In the genomic region with DNA sequence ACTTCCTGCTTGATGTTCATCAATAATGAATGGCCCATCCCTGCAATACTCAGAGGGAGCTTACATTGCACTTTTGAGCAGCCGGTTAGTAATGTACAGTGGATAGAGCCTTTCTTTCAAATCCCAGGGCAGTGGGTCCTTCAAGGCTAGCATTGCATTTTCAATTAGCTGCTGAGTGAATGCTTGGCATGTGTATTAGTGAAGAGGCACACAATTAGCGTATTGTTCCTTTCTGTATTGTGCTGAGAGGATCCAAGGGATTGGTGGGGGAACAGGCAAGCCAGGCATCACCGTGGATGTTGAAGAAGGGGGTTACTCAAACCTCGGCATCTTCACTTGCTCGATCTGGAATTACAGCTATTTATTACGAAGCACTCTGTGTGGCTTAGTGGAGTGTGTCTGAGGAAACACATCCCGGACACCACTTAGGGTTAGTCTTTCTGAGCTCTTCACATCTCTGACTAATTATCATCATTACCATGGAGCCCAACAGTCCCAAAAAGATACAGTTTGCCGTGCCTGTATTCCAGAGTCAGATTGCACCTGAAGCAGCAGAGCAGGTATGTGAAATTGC, we compare ENCODE assay signal across 2 cellular contexts.
TF ChIP-seq lines count a peak whose summit lies in the region.

Gene PPP1R1C, plus strand, starts transcription at position 222 of the 574 bp plus-strand sequence. Its CDS starts 258 bp downstream, at position 480.

TF ChIP-seq in HCT116, 20 proteins besides CTCF, POLR2A, EP300 and RAD21 (continued from another document):
- TF ChIP-seq ZBTB33 (IDR thresholded peaks at IDR 0.05; ENCODE audit: extremely low read depth, insufficient replicate concordance, low read length) (no peak), TCF7L2 (IDR thresholded peaks at IDR 0.05; ENCODE audit: borderline replicate concordance, extremely low read depth, insufficient read depth, insufficient read length) (no peak), ATF3 (IDR thresholded peaks at IDR 0.05) (no peak), EGR1 (IDR thresholded peaks at IDR 0.05; ENCODE audit: low read depth) (no peak), REST (IDR thresholded peaks at IDR 0.05; ENCODE audit: low read depth) (no peak), SIN3A (IDR thresholded peaks at IDR 0.05; ENCODE audit: low read depth) (no peak), ELF1 (IDR thresholded peaks at IDR 0.05; ENCODE audit: borderline replicate concordance, low read depth) (no peak), SP1 (IDR thresholded peaks at IDR 0.05; ENCODE audit: low read depth) (no peak), JUND (IDR thresholded peaks at IDR 0.05) (no peak), ZNF274 (IDR thresholded peaks at IDR 0.05; ENCODE audit: low read depth, low read length) (no peak)

TF ChIP-seq in WTC11, 78 proteins besides CTCF, POLR2A, EP300 and RAD21 (continued from another document):
- TF ChIP-seq ZNF138 (CRISPR knock-in tag; conservative IDR thresholded peaks at IDR 0.05) (no peak), E2F5 (CRISPR knock-in tag; IDR thresholded peaks at IDR 0.05) (no peak), MXD4 (CRISPR knock-in tag; IDR thresholded peaks at IDR 0.05; ENCODE audit: borderline replicate concordance) (no peak), PRRX2 (CRISPR knock-in tag; IDR thresholded peaks at IDR 0.05) (no peak), TCF7 (CRISPR knock-in tag; IDR thresholded peaks at IDR 0.05; ENCODE audit: low read depth) (no peak), OVOL2 (CRISPR knock-in tag; IDR thresholded peaks at IDR 0.05; ENCODE audit: borderline replicate concordance) (no peak), RELA (CRISPR knock-in tag; IDR thresholded peaks at IDR 0.05; ENCODE audit: borderline replicate concordance) (no peak), FOXJ3 (CRISPR knock-in tag; IDR thresholded peaks at IDR 0.05; ENCODE audit: borderline replicate concordance) (no peak), ESRRA (CRISPR knock-in tag; IDR thresholded peaks at IDR 0.05; ENCODE audit: borderline replicate concordance) (no peak), ATF6 (CRISPR knock-in tag; IDR thresholded peaks at IDR 0.05) (no peak), USF2 (CRISPR knock-in tag; IDR thresholded peaks at IDR 0.05) (no peak), JAZF1 (CRISPR knock-in tag; IDR thresholded peaks at IDR 0.05) (no peak), CBFB (CRISPR knock-in tag; IDR thresholded peaks at IDR 0.05; ENCODE audit: low read depth) (no peak), ATF3 (CRISPR knock-in tag; conservative IDR thresholded peaks at IDR 0.05) (no peak), ZNF423 (CRISPR knock-in tag; IDR thresholded peaks at IDR 0.05) (no peak), FOXK1 (CRISPR knock-in tag; IDR thresholded peaks at IDR 0.05) (no peak)
- TF ChIP-seq, protein P1, sequence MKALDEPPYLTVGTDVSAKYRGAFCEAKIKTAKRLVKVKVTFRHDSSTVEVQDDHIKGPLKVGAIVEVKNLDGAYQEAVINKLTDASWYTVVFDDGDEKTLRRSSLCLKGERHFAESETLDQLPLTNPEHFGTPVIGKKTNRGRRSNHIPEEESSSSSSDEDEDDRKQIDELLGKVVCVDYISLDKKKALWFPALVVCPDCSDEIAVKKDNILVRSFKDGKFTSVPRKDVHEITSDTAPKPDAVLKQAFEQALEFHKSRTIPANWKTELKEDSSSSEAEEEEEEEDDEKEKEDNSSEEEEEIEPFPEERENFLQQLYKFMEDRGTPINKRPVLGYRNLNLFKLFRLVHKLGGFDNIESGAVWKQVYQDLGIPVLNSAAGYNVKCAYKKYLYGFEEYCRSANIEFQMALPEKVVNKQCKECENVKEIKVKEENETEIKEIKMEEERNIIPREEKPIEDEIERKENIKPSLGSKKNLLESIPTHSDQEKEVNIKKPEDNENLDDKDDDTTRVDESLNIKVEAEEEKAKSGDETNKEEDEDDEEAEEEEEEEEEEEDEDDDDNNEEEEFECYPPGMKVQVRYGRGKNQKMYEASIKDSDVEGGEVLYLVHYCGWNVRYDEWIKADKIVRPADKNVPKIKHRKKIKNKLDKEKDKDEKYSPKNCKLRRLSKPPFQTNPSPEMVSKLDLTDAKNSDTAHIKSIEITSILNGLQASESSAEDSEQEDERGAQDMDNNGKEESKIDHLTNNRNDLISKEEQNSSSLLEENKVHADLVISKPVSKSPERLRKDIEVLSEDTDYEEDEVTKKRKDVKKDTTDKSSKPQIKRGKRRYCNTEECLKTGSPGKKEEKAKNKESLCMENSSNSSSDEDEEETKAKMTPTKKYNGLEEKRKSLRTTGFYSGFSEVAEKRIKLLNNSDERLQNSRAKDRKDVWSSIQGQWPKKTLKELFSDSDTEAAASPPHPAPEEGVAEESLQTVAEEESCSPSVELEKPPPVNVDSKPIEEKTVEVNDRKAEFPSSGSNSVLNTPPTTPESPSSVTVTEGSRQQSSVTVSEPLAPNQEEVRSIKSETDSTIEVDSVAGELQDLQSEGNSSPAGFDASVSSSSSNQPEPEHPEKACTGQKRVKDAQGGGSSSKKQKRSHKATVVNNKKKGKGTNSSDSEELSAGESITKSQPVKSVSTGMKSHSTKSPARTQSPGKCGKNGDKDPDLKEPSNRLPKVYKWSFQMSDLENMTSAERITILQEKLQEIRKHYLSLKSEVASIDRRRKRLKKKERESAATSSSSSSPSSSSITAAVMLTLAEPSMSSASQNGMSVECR (CRISPR knock-in tag; IDR thresholded peaks at IDR 0.05; ENCODE audit: borderline replicate concordance) = no peak
